ENCODE assay signal across 12 cellular contexts in genomic region chr2:176827269-176827668, GRCh38.
DNase-seq lines count a peak whose midpoint lies in the region; TF ChIP-seq lines count a peak whose summit lies in the region.
"Had no signal": no experiment of that assay in that cellular context is flagged by ENCODE, and none has a peak within 500 bp of the region (broad histone marks: within the 10 kb centered on the region; RNA-seq: fewer than 3 reads in every experiment).

No MANE protein-coding gene starts in this region.

- intact Hi-C loops in activated CD4-positive, alpha-beta memory T cell treated with anti-CD3 and anti-CD28 coated beads for 36 hours (cut with micrococcal nuclease), result loop anchor here (2.0 to 5.0 kb wide), 4 partner anchors 28 to 320 kb away; no protein-coding TSS in a partner anchor
- intact Hi-C loops in MCF 10A (cut with micrococcal nuclease), result no loop called here

- POLR2A ChIA-PET in activated CD4-positive, alpha-beta memory T cell treated with anti-CD3 and anti-CD28 coated beads for 36 hours (lab: Charles Lee), result no interaction called here
- POLR2A ChIA-PET in activated CD4-positive, alpha-beta memory T cell treated with anti-CD3 and anti-CD28 coated beads, Interleukin-2, amount 10 ng/mL, durations not matched to agents 7 days and 5 days (lab: Charles Lee), result interaction anchor here (0.8 kb wide), 1 partner anchor 49 kb away, joined by 3 read pairs; no protein-coding TSS in a partner anchor
- POLR2A ChIA-PET in MCF 10A (lab: Yijun Ruan, JAX), result interaction anchor here (0.6 kb wide), 1 partner anchor 315 kb away, joined by 3 read pairs; no protein-coding TSS in a partner anchor

- no peaks in the 10 kb centered on the region for H3K9me3 Mint-ChIP-seq in activated CD4-positive, alpha-beta memory T cell treated with anti-CD3 and anti-CD28 coated beads for 36 hours
- H3K9me3 Mint-ChIP-seq in activated CD4-positive, alpha-beta memory T cell treated with anti-CD3 and anti-CD28 coated beads, Interleukin-2, amount 10 ng/mL, durations not matched to agents 7 days and 5 days, result no peaks in the 10 kb centered on the region
- no peaks in the 10 kb centered on the region for H3K9me3 Mint-ChIP-seq in MCF 10A (ENCODE audit: unreplicated experiment)

- H3K27me3 Mint-ChIP-seq in activated CD4-positive, alpha-beta memory T cell treated with anti-CD3 and anti-CD28 coated beads for 36 hours, result peaks cover 9% of the 10 kb centered on the region
- peaks cover 15% of the 10 kb centered on the region for H3K27me3 Mint-ChIP-seq in activated CD4-positive, alpha-beta memory T cell treated with anti-CD3 and anti-CD28 coated beads, Interleukin-2, amount 10 ng/mL, durations not matched to agents 7 days and 5 days
- H3K27me3 Mint-ChIP-seq in MCF 10A (ENCODE audit: insufficient read depth, unreplicated experiment), result peaks cover 92% of the 10 kb centered on the region

- TF ChIP-seq CTCF in MCF 10A (IDR thresholded peaks at IDR 0.05; ENCODE audit: unreplicated experiment), result no peak

- H3K4me3 Mint-ChIP-seq in activated CD4-positive, alpha-beta memory T cell treated with anti-CD3 and anti-CD28 coated beads for 36 hours, result no peak overlapping the region
- H3K4me3 Mint-ChIP-seq in activated CD4-positive, alpha-beta memory T cell treated with anti-CD3 and anti-CD28 coated beads, Interleukin-2, amount 10 ng/mL, durations not matched to agents 7 days and 5 days, result no peak overlapping the region
- H3K4me3 Mint-ChIP-seq in MCF 10A (ENCODE audit: unreplicated experiment), result no peak overlapping the region

- peak overlapping the region; percentile 71 for H3K27ac Mint-ChIP-seq in activated CD4-positive, alpha-beta memory T cell treated with anti-CD3 and anti-CD28 coated beads for 36 hours
- H3K27ac Mint-ChIP-seq in activated CD4-positive, alpha-beta memory T cell treated with anti-CD3 and anti-CD28 coated beads, Interleukin-2, amount 10 ng/mL, durations not matched to agents 7 days and 5 days, result no peak overlapping the region
- H3K27ac Mint-ChIP-seq in MCF 10A (ENCODE audit: low read depth, unreplicated experiment), result no peak overlapping the region

- H3K4me1 Mint-ChIP-seq in activated CD4-positive, alpha-beta memory T cell treated with anti-CD3 and anti-CD28 coated beads for 36 hours (ENCODE audit: low read depth), result peaks cover 22% of the 10 kb centered on the region
- H3K4me1 Mint-ChIP-seq in activated CD4-positive, alpha-beta memory T cell treated with anti-CD3 and anti-CD28 coated beads, Interleukin-2, amount 10 ng/mL, durations not matched to agents 7 days and 5 days, result peaks cover 21% of the 10 kb centered on the region
- no peaks in the 10 kb centered on the region for H3K4me1 Mint-ChIP-seq in MCF 10A (ENCODE audit: insufficient read depth, unreplicated experiment)

- CTCF ChIA-PET in activated CD4-positive, alpha-beta memory T cell treated with anti-CD3 and anti-CD28 coated beads for 36 hours (lab: Charles Lee), result interaction anchor here (2.1 kb wide), 1 partner anchor 321 kb away, joined by 6 read pairs; no protein-coding TSS in a partner anchor
- CTCF ChIA-PET in activated CD4-positive, alpha-beta memory T cell treated with anti-CD3 and anti-CD28 coated beads, Interleukin-2, amount 10 ng/mL, durations not matched to agents 7 days and 5 days (lab: Charles Lee), result interaction anchor here (1.0 to 2.9 kb wide), 2 partner anchors 13 to 322 kb away, joined by 3 to 9 read pairs; no protein-coding TSS in a partner anchor
- CTCF ChIA-PET in MCF 10A (lab: Yijun Ruan, JAX), result interaction anchor here (0.6 to 4.2 kb wide), 4 partner anchors 10 to 320 kb away, joined by 3 to 17 read pairs (median 4); no protein-coding TSS in a partner anchor

- BruUV-seq in MCF 10A (replicated peaks; lab: Mats Ljungman, UMichigan), result no TSS peak

- no peaks in the 10 kb centered on the region for H3K36me3 Mint-ChIP-seq in activated CD4-positive, alpha-beta memory T cell treated with anti-CD3 and anti-CD28 coated beads for 36 hours
- H3K36me3 Mint-ChIP-seq in activated CD4-positive, alpha-beta memory T cell treated with anti-CD3 and anti-CD28 coated beads, Interleukin-2, amount 10 ng/mL, durations not matched to agents 7 days and 5 days (ENCODE audit: low read depth), result no peaks in the 10 kb centered on the region
- no peaks in the 10 kb centered on the region for H3K36me3 Mint-ChIP-seq in MCF 10A (ENCODE audit: insufficient read depth, unreplicated experiment)

- peak; percentile 76 for DNase-seq in activated CD4-positive, alpha-beta memory T cell treated with anti-CD3 and anti-CD28 coated beads for 36 hours
- DNase-seq in activated CD4-positive, alpha-beta memory T cell treated with anti-CD3 and anti-CD28 coated beads, Interleukin-2, amount 10 ng/mL, durations not matched to agents 7 days and 5 days, result no peak
- peak; percentile 73 to 79 for DNase-seq in activated T-cell treated with anti-CD3 and anti-CD28 coated beads, Interleukin-2, amount 50 U/mL, for 48 hours
- DNase-seq in kidney tubule cell (ENCODE audit: low spot score) (peak; percentile 37), MCF 10A (ENCODE audit: unreplicated experiment) (no peak), AG08395 (ENCODE audit: low spot score) (no peak), foreskin melanocyte (no peak)
- peak; percentile 22 for DNase-seq in stimulated activated CD8-positive, alpha-beta memory T cell treated with anti-CD3 and anti-CD28 coated beads, Interleukin-7, amount 100 ng/mL, for 24 hours (ENCODE audit: low read depth)
- DNase-seq: amygdala, KBM-7, NCI-H1105 treated with DMSO at 0.1 percent for 48 hours, right cardiac atrium had no signal

Comparison
In these comparisons a context has a peak if more than half of its experiments do, and no peak if none do; other contexts are left out.
1. DNase-seq: peak in activated CD4-positive, alpha-beta memory T cell treated with anti-CD3 and anti-CD28 coated beads for 36 hours (single experiment), activated T-cell treated with anti-CD3 and anti-CD28 coated beads, Interleukin-2, amount 50 U/mL, for 48 hours (2 of 2), kidney tubule cell (single experiment) and stimulated activated CD8-positive, alpha-beta memory T cell treated with anti-CD3 and anti-CD28 coated beads, Interleukin-7, amount 100 ng/mL, for 24 hours (single experiment); none in activated CD4-positive, alpha-beta memory T cell treated with anti-CD3 and anti-CD28 coated beads, Interleukin-2, amount 10 ng/mL, durations not matched to agents 7 days and 5 days (single experiment), MCF 10A (single experiment), AG08395 (single experiment) and foreskin melanocyte (single experiment).